In the genomic region with DNA sequence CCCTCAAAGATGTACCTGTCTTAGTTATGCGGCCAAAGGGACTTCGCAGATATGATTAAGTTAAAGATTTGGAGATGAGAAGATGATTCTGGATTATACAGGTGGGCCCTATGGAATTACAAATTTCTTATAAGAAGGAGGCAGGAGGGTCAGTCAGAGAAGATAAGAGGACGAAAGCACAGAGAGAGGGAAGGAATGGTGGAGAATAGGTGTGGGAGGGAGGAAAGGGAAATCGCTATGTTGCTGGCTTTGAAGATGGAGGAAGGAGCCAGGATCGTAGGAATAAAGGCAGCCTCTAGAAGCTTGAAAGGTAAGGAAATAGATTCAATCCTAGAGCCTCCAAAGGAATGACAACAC, we compare ENCODE assay signal across 1 cellular context.
TF ChIP-seq lines count a peak whose summit lies in the region.

No MANE protein-coding gene starts in this region.

TF ChIP-seq in K562, 482 proteins besides CTCF, POLR2A, EP300 and RAD21:
- TF ChIP-seq ATF4 (CRISPR knock-in tag; IDR thresholded peaks at IDR 0.05) (no peak), ZNF584 (CRISPR knock-in tag; IDR thresholded peaks at IDR 0.05; ENCODE audit: low read depth) (no peak), ZEB2 (IDR thresholded peaks at IDR 0.05) (0 out of 2 replicates have a peak, but pooled peaks have one; percentile 32), FOXJ2 (tag; IDR thresholded peaks at IDR 0.05) (0 out of 2 replicates have a peak, but pooled peaks have one; percentile 24), HBP1 (CRISPR knock-in tag; IDR thresholded peaks at IDR 0.05) (peak; percentile 84; the same call in 1 of the 2 replicates), ELF4 (CRISPR knock-in tag; IDR thresholded peaks at IDR 0.05) (peak; percentile 49; the same call in 1 of the 2 replicates), BRD9 (IDR thresholded peaks at IDR 0.05; ENCODE audit: low read depth, partially characterized antibody) (peak; percentile 28), OTX1 (CRISPR knock-in tag; IDR thresholded peaks at IDR 0.05) (peak; percentile 85), MLLT1 (IDR thresholded peaks at IDR 0.05) (peak in 1 of 2 experiments; percentile 14; a peak in 1 of 4 replicates)
- TF ChIP-seq, protein P1, sequence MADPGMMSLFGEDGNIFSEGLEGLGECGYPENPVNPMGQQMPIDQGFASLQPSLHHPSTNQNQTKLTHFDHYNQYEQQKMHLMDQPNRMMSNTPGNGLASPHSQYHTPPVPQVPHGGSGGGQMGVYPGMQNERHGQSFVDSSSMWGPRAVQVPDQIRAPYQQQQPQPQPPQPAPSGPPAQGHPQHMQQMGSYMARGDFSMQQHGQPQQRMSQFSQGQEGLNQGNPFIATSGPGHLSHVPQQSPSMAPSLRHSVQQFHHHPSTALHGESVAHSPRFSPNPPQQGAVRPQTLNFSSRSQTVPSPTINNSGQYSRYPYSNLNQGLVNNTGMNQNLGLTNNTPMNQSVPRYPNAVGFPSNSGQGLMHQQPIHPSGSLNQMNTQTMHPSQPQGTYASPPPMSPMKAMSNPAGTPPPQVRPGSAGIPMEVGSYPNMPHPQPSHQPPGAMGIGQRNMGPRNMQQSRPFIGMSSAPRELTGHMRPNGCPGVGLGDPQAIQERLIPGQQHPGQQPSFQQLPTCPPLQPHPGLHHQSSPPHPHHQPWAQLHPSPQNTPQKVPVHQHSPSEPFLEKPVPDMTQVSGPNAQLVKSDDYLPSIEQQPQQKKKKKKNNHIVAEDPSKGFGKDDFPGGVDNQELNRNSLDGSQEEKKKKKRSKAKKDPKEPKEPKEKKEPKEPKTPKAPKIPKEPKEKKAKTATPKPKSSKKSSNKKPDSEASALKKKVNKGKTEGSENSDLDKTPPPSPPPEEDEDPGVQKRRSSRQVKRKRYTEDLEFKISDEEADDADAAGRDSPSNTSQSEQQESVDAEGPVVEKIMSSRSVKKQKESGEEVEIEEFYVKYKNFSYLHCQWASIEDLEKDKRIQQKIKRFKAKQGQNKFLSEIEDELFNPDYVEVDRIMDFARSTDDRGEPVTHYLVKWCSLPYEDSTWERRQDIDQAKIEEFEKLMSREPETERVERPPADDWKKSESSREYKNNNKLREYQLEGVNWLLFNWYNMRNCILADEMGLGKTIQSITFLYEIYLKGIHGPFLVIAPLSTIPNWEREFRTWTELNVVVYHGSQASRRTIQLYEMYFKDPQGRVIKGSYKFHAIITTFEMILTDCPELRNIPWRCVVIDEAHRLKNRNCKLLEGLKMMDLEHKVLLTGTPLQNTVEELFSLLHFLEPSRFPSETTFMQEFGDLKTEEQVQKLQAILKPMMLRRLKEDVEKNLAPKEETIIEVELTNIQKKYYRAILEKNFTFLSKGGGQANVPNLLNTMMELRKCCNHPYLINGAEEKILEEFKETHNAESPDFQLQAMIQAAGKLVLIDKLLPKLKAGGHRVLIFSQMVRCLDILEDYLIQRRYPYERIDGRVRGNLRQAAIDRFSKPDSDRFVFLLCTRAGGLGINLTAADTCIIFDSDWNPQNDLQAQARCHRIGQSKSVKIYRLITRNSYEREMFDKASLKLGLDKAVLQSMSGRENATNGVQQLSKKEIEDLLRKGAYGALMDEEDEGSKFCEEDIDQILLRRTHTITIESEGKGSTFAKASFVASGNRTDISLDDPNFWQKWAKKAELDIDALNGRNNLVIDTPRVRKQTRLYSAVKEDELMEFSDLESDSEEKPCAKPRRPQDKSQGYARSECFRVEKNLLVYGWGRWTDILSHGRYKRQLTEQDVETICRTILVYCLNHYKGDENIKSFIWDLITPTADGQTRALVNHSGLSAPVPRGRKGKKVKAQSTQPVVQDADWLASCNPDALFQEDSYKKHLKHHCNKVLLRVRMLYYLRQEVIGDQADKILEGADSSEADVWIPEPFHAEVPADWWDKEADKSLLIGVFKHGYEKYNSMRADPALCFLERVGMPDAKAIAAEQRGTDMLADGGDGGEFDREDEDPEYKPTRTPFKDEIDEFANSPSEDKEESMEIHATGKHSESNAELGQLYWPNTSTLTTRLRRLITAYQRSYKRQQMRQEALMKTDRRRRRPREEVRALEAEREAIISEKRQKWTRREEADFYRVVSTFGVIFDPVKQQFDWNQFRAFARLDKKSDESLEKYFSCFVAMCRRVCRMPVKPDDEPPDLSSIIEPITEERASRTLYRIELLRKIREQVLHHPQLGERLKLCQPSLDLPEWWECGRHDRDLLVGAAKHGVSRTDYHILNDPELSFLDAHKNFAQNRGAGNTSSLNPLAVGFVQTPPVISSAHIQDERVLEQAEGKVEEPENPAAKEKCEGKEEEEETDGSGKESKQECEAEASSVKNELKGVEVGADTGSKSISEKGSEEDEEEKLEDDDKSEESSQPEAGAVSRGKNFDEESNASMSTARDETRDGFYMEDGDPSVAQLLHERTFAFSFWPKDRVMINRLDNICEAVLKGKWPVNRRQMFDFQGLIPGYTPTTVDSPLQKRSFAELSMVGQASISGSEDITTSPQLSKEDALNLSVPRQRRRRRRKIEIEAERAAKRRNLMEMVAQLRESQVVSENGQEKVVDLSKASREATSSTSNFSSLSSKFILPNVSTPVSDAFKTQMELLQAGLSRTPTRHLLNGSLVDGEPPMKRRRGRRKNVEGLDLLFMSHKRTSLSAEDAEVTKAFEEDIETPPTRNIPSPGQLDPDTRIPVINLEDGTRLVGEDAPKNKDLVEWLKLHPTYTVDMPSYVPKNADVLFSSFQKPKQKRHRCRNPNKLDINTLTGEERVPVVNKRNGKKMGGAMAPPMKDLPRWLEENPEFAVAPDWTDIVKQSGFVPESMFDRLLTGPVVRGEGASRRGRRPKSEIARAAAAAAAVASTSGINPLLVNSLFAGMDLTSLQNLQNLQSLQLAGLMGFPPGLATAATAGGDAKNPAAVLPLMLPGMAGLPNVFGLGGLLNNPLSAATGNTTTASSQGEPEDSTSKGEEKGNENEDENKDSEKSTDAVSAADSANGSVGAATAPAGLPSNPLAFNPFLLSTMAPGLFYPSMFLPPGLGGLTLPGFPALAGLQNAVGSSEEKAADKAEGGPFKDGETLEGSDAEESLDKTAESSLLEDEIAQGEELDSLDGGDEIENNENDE (IDR thresholded peaks at IDR 0.05; ENCODE audit: low read depth, low read length): no peak
- TF ChIP-seq, protein P2, sequence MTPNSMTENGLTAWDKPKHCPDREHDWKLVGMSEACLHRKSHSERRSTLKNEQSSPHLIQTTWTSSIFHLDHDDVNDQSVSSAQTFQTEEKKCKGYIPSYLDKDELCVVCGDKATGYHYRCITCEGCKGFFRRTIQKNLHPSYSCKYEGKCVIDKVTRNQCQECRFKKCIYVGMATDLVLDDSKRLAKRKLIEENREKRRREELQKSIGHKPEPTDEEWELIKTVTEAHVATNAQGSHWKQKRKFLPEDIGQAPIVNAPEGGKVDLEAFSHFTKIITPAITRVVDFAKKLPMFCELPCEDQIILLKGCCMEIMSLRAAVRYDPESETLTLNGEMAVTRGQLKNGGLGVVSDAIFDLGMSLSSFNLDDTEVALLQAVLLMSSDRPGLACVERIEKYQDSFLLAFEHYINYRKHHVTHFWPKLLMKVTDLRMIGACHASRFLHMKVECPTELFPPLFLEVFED (CRISPR knock-in tag; conservative IDR thresholded peaks at IDR 0.05): peak; percentile 87
- TF ChIP-seq, protein P3, sequence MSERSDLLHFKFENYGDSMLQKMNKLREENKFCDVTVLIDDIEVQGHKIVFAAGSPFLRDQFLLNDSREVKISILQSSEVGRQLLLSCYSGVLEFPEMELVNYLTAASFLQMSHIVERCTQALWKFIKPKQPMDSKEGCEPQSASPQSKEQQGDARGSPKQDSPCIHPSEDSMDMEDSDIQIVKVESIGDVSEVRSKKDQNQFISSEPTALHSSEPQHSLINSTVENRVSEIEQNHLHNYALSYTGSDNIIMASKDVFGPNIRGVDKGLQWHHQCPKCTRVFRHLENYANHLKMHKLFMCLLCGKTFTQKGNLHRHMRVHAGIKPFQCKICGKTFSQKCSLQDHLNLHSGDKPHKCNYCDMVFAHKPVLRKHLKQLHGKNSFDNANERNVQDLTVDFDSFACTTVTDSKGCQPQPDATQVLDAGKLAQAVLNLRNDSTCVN (CRISPR knock-in tag; IDR thresholded peaks at IDR 0.05): peak; percentile 59; the same call in 1 of the 2 replicates
- TF ChIP-seq, protein P4, sequence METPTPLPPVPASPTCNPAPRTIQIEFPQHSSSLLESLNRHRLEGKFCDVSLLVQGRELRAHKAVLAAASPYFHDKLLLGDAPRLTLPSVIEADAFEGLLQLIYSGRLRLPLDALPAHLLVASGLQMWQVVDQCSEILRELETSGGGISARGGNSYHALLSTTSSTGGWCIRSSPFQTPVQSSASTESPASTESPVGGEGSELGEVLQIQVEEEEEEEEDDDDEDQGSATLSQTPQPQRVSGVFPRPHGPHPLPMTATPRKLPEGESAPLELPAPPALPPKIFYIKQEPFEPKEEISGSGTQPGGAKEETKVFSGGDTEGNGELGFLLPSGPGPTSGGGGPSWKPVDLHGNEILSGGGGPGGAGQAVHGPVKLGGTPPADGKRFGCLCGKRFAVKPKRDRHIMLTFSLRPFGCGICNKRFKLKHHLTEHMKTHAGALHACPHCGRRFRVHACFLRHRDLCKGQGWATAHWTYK (CRISPR knock-in tag; IDR thresholded peaks at IDR 0.05): 0 out of 2 replicates have a peak, but pooled peaks have one; percentile 58
